Comparison of ENCODE assay signal across 1 cellular context in the genomic region with DNA sequence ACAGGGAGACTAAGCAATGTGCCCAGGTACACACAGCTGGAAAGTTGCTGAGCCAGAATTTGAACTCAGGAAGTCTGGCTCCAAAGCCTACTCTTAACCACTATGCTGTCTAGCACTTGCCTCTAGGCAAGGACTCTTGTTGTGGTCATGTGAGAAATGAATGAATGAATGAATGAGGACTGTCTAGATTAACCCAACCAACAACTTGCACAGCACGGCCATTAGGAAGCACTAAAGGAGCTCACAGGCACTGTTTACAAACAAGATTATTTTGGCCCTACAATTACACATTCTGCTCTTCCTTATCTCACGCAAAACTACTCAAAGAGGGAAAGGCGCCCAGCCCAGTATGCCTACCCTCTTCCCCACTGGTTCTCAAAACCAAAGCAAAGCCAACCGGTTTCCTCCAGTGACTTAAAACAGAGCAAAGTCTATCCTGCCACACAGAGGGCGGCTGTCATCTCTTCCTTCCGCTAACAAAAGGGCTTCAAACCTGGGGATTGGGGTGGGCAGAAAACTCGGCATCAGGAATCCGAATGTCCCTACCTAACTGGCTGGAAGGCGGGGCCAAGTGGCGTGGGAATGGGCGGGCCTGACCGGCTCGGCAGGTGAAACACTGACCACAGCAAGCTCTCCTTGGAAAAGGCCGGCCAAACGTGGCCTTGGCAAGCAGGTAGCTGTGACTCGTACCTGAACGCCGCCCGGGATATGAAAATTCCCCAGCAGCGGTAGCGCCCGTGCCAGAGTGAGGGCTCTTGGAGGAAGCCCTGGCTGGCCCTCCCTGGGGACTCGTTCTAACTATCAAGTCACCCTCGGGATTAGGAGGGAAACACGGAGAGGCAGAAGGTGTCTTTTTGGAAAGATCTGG.
A peak's percentile ranks its signal among the peaks of the same experiment; 100 is the strongest.
TF ChIP-seq lines count a peak whose summit lies in the region.

No MANE protein-coding gene starts in this region.

TF ChIP-seq in K562, 482 proteins besides CTCF, POLR2A, EP300 and RAD21 (continued from another document and continues in another):
- TF ChIP-seq, protein P1, sequence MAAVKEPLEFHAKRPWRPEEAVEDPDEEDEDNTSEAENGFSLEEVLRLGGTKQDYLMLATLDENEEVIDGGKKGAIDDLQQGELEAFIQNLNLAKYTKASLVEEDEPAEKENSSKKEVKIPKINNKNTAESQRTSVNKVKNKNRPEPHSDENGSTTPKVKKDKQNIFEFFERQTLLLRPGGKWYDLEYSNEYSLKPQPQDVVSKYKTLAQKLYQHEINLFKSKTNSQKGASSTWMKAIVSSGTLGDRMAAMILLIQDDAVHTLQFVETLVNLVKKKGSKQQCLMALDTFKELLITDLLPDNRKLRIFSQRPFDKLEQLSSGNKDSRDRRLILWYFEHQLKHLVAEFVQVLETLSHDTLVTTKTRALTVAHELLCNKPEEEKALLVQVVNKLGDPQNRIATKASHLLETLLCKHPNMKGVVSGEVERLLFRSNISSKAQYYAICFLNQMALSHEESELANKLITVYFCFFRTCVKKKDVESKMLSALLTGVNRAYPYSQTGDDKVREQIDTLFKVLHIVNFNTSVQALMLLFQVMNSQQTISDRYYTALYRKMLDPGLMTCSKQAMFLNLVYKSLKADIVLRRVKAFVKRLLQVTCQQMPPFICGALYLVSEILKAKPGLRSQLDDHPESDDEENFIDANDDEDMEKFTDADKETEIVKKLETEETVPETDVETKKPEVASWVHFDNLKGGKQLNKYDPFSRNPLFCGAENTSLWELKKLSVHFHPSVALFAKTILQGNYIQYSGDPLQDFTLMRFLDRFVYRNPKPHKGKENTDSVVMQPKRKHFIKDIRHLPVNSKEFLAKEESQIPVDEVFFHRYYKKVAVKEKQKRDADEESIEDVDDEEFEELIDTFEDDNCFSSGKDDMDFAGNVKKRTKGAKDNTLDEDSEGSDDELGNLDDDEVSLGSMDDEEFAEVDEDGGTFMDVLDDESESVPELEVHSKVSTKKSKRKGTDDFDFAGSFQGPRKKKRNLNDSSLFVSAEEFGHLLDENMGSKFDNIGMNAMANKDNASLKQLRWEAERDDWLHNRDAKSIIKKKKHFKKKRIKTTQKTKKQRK (IDR thresholded peaks at IDR 0.05; ENCODE audit: borderline replicate concordance, low read depth, low read length) = no peak
- TF ChIP-seq ZEB2 (IDR thresholded peaks at IDR 0.05) (no peak; the same call in 1 of the 2 replicates), SNAPC5 (CRISPR knock-in tag; IDR thresholded peaks at IDR 0.05) (no peak), KHSRP (IDR thresholded peaks at IDR 0.05) (no peak), U2AF2 (optimal IDR thresholded peaks at IDR 0.05; ENCODE audit: low read depth, low read length) (no peak), HDAC2 (IDR thresholded peaks at IDR 0.05) (0 out of 2 replicates have a peak, but pooled peaks have one; percentile 15), CHD2 (IDR thresholded peaks at IDR 0.05; ENCODE audit: low read depth, low read length) (no peak), MYC (IDR thresholded peaks at IDR 0.05; ENCODE audit: low read depth, low read length) (no peak; the same call in 1 of the 2 replicates), MYC (CRISPR knock-in tag; IDR thresholded peaks at IDR 0.05; ENCODE audit: borderline replicate concordance, low read depth) (no peak), ARNT (IDR thresholded peaks at IDR 0.05) (peak in 1 of 2 experiments; percentile 66; a peak in 2 of 4 replicates), NFIX (CRISPR knock-in tag; IDR thresholded peaks at IDR 0.05; ENCODE audit: low read depth) (no peak), DMBX1 (CRISPR knock-in tag; IDR thresholded peaks at IDR 0.05; ENCODE audit: borderline replicate concordance) (no peak), WHSC1 (IDR thresholded peaks at IDR 0.05; ENCODE audit: low read length) (no peak), FOXK2 (conservative IDR thresholded peaks at IDR 0.05 in 1 of 2, IDR thresholded peaks at IDR 0.05 in 1 of 2; ENCODE audit: low read depth in 2 of 2) (peak; percentile 51 to 80; a peak in 3 of 4 replicates), ZNF212 (CRISPR knock-in tag; IDR thresholded peaks at IDR 0.05) (no peak), POLR3A (IDR thresholded peaks at IDR 0.05; ENCODE audit: borderline replicate concordance, extremely low read depth, insufficient read depth, insufficient read length) (peak; percentile 73), E2F8 (IDR thresholded peaks at IDR 0.05; ENCODE audit: low read depth, partially characterized antibody) (no peak), CAMTA2 (CRISPR knock-in tag; conservative IDR thresholded peaks at IDR 0.05) (no peak), HNRNPLL (IDR thresholded peaks at IDR 0.05; ENCODE audit: low read depth, low read length, poor library complexity, severe bottlenecking) (peak; percentile 42), TAF1 (IDR thresholded peaks at IDR 0.05; ENCODE audit: control insufficient read depth, extremely low read depth, insufficient read depth, low read length, severe bottlenecking) (peak; percentile 21), SPI1 (IDR thresholded peaks at IDR 0.05; ENCODE audit: borderline replicate concordance, low read depth, low read length) (0 out of 2 replicates have a peak, but pooled peaks have one; percentile 14), RBM34 (IDR thresholded peaks at IDR 0.05; ENCODE audit: borderline replicate concordance, insufficient read depth, low read length) (no peak), CHAMP1 (IDR thresholded peaks at IDR 0.05) (no peak), NEUROD1 (IDR thresholded peaks at IDR 0.05; ENCODE audit: borderline replicate concordance, low read depth, low read length, partially characterized antibody) (peak; percentile 18), THRA (IDR thresholded peaks at IDR 0.05) (no peak), POLR2G (IDR thresholded peaks at IDR 0.05; ENCODE audit: low read depth, low read length) (peak; percentile 9; the same call in 1 of the 2 replicates), PHF8 (IDR thresholded peaks at IDR 0.05; ENCODE audit: borderline replicate concordance, low read length) (peak; percentile 9; the same call in 1 of the 2 replicates), ZNF507 (tag; conservative IDR thresholded peaks at IDR 0.05) (no peak), POLR2AphosphoS2 (IDR thresholded peaks at IDR 0.05; ENCODE audit: low read length) (no peak), NFATC3 (IDR thresholded peaks at IDR 0.05) (no peak), ZNF780A (CRISPR knock-in tag; IDR thresholded peaks at IDR 0.05) (no peak), ZNF589 (CRISPR knock-in tag; IDR thresholded peaks at IDR 0.05; ENCODE audit: low read depth) (no peak)
- TF ChIP-seq, protein P2, sequence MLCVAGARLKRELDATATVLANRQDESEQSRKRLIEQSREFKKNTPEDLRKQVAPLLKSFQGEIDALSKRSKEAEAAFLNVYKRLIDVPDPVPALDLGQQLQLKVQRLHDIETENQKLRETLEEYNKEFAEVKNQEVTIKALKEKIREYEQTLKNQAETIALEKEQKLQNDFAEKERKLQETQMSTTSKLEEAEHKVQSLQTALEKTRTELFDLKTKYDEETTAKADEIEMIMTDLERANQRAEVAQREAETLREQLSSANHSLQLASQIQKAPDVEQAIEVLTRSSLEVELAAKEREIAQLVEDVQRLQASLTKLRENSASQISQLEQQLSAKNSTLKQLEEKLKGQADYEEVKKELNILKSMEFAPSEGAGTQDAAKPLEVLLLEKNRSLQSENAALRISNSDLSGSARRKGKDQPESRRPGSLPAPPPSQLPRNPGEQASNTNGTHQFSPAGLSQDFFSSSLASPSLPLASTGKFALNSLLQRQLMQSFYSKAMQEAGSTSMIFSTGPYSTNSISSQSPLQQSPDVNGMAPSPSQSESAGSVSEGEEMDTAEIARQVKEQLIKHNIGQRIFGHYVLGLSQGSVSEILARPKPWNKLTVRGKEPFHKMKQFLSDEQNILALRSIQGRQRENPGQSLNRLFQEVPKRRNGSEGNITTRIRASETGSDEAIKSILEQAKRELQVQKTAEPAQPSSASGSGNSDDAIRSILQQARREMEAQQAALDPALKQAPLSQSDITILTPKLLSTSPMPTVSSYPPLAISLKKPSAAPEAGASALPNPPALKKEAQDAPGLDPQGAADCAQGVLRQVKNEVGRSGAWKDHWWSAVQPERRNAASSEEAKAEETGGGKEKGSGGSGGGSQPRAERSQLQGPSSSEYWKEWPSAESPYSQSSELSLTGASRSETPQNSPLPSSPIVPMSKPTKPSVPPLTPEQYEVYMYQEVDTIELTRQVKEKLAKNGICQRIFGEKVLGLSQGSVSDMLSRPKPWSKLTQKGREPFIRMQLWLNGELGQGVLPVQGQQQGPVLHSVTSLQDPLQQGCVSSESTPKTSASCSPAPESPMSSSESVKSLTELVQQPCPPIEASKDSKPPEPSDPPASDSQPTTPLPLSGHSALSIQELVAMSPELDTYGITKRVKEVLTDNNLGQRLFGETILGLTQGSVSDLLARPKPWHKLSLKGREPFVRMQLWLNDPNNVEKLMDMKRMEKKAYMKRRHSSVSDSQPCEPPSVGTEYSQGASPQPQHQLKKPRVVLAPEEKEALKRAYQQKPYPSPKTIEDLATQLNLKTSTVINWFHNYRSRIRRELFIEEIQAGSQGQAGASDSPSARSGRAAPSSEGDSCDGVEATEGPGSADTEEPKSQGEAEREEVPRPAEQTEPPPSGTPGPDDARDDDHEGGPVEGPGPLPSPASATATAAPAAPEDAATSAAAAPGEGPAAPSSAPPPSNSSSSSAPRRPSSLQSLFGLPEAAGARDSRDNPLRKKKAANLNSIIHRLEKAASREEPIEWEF (CRISPR knock-in tag; IDR thresholded peaks at IDR 0.05) = no peak
- TF ChIP-seq, protein P3, sequence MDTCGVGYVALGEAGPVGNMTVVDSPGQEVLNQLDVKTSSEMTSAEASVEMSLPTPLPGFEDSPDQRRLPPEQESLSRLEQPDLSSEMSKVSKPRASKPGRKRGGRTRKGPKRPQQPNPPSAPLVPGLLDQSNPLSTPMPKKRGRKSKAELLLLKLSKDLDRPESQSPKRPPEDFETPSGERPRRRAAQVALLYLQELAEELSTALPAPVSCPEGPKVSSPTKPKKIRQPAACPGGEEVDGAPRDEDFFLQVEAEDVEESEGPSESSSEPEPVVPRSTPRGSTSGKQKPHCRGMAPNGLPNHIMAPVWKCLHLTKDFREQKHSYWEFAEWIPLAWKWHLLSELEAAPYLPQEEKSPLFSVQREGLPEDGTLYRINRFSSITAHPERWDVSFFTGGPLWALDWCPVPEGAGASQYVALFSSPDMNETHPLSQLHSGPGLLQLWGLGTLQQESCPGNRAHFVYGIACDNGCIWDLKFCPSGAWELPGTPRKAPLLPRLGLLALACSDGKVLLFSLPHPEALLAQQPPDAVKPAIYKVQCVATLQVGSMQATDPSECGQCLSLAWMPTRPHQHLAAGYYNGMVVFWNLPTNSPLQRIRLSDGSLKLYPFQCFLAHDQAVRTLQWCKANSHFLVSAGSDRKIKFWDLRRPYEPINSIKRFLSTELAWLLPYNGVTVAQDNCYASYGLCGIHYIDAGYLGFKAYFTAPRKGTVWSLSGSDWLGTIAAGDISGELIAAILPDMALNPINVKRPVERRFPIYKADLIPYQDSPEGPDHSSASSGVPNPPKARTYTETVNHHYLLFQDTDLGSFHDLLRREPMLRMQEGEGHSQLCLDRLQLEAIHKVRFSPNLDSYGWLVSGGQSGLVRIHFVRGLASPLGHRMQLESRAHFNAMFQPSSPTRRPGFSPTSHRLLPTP (IDR thresholded peaks at IDR 0.05; ENCODE audit: borderline replicate concordance, extremely low read depth, insufficient read length) = no peak
- TF ChIP-seq, protein P4, sequence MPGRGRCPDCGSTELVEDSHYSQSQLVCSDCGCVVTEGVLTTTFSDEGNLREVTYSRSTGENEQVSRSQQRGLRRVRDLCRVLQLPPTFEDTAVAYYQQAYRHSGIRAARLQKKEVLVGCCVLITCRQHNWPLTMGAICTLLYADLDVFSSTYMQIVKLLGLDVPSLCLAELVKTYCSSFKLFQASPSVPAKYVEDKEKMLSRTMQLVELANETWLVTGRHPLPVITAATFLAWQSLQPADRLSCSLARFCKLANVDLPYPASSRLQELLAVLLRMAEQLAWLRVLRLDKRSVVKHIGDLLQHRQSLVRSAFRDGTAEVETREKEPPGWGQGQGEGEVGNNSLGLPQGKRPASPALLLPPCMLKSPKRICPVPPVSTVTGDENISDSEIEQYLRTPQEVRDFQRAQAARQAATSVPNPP (IDR thresholded peaks at IDR 0.05; ENCODE audit: borderline replicate concordance, insufficient read depth, insufficient read length) = no peak
